In the genomic region with DNA sequence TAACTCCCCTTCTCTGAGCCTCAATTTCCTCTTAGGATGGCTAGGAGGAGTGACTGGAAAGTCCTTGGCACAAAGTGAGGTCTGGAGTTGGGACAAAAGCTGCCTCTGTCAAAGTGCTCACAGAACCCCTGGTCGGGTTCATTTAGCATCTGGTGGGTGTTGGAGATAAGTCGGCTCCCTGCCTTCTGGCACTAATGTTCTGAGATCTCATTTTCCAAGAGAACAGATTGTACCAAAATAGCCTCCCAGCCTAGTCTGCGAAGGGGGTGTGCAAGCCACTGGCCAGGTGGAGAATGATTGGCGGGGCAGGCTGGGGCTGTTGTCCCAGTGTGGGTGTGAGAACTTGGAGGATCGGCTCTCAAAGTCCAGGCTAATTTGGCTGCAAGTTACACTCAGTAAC, we compare ENCODE assay signal across 1 cellular context.
TF ChIP-seq lines count a peak whose summit lies in the region.

No MANE protein-coding gene starts in this region.

TF ChIP-seq in SK-N-SH treated with all-trans-retinoic acid at 6 μM for 48 hours, 23 proteins besides CTCF, POLR2A, EP300 and RAD21 (continued from another document):
- TF ChIP-seq, protein P1, sequence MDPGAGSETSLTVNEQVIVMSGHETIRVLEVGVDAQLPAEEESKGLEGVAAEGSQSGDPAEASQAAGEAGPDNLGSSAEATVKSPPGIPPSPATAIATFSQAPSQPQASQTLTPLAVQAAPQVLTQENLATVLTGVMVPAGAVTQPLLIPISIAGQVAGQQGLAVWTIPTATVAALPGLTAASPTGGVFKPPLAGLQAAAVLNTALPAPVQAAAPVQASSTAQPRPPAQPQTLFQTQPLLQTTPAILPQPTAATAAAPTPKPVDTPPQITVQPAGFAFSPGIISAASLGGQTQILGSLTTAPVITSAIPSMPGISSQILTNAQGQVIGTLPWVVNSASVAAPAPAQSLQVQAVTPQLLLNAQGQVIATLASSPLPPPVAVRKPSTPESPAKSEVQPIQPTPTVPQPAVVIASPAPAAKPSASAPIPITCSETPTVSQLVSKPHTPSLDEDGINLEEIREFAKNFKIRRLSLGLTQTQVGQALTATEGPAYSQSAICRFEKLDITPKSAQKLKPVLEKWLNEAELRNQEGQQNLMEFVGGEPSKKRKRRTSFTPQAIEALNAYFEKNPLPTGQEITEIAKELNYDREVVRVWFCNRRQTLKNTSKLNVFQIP (CRISPR knock-in tag; IDR thresholded peaks at IDR 0.05; ENCODE audit: borderline replicate concordance, low read depth): no peak
- no peak for TF ChIP-seq ZNF565 (CRISPR knock-in tag; conservative IDR thresholded peaks at IDR 0.05; ENCODE audit: low read depth)
- TF ChIP-seq ISL1 (CRISPR knock-in tag; IDR thresholded peaks at IDR 0.05): no peak
- no peak for TF ChIP-seq TOX (CRISPR knock-in tag; IDR thresholded peaks at IDR 0.05; ENCODE audit: borderline replicate concordance)
- no peak for TF ChIP-seq OSR1 (CRISPR knock-in tag; IDR thresholded peaks at IDR 0.05)
- TF ChIP-seq PPARA (CRISPR knock-in tag; IDR thresholded peaks at IDR 0.05; ENCODE audit: borderline replicate concordance): no peak
- TF ChIP-seq, protein P2, sequence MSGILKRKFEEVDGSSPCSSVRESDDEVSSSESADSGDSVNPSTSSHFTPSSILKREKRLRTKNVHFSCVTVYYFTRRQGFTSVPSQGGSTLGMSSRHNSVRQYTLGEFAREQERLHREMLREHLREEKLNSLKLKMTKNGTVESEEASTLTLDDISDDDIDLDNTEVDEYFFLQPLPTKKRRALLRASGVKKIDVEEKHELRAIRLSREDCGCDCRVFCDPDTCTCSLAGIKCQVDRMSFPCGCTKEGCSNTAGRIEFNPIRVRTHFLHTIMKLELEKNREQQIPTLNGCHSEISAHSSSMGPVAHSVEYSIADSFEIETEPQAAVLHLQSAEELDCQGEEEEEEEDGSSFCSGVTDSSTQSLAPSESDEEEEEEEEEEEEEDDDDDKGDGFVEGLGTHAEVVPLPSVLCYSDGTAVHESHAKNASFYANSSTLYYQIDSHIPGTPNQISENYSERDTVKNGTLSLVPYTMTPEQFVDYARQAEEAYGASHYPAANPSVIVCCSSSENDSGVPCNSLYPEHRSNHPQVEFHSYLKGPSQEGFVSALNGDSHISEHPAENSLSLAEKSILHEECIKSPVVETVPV (CRISPR knock-in tag; IDR thresholded peaks at IDR 0.05): no peak
- no peak for TF ChIP-seq ARNTL (CRISPR knock-in tag; IDR thresholded peaks at IDR 0.05; ENCODE audit: borderline replicate concordance, low read depth)
- no peak for TF ChIP-seq ZFP3 (CRISPR knock-in tag; IDR thresholded peaks at IDR 0.05)
- TF ChIP-seq ESRRG (CRISPR knock-in tag; IDR thresholded peaks at IDR 0.05): no peak
- no peak for TF ChIP-seq CSDC2 (CRISPR knock-in tag; IDR thresholded peaks at IDR 0.05)
